ENCODE assay signal across 1 cellular context in genomic region chr12:66065623-66066022, GRCh38.
TF ChIP-seq lines count a peak whose summit lies in the region.

No MANE protein-coding gene starts in this region.

TF ChIP-seq in GM23338, 12 proteins besides CTCF, POLR2A, EP300 and RAD21 (continued from another document):
- TF ChIP-seq ZNF462 (CRISPR knock-in tag; IDR thresholded peaks at IDR 0.05) = no peak
- TF ChIP-seq ZNF331 (CRISPR knock-in tag; IDR thresholded peaks at IDR 0.05; ENCODE audit: low read depth) = no peak
- TF ChIP-seq ETS1 (IDR thresholded peaks at IDR 0.05) = no peak
- TF ChIP-seq ZNF114 (CRISPR knock-in tag; IDR thresholded peaks at IDR 0.05) = no peak
- no peak for TF ChIP-seq JUNB (IDR thresholded peaks at IDR 0.05; ENCODE audit: unreplicated experiment)
- no peak for TF ChIP-seq STAT1 (IDR thresholded peaks at IDR 0.05; ENCODE audit: unreplicated experiment)
- no peak for TF ChIP-seq NANOG (IDR thresholded peaks at IDR 0.05; ENCODE audit: borderline replicate concordance)
- TF ChIP-seq EZH2 (IDR thresholded peaks at IDR 0.05; ENCODE audit: low read depth, unreplicated experiment) = no peak
